In the genomic region with DNA sequence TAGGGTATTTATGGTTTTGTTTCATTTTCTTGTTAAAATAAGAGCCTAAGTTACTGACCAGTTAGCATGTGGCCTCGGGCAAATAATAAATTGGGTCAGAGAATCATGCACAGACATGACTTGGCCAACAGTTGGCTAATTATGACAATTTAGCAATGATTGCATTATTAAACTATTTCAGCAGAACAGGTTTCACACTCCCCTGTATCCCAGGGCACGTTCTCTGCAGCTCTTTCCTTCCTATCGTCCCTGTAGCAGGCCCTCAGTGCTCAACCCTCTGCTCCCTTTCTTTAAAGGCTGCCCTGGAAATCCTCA, we compare ENCODE assay signal across 23 cellular contexts.
DNase-seq lines count a peak whose midpoint lies in the region; ATAC-seq, FAIRE-seq and TF ChIP-seq lines count a peak whose summit lies in the region.
"Had no signal": no experiment of that assay in that cellular context is flagged by ENCODE, and none has a peak within 500 bp of the region (broad histone marks: within the 10 kb centered on the region; RNA-seq: fewer than 3 reads in every experiment).

No MANE protein-coding gene starts in this region.

- H3K79me2 ChIP-seq in keratinocyte (ENCODE audit: control insufficient read depth, insufficient read depth, low read length) = peaks cover 62% of the 10 kb centered on the region

- H3K4me1 ChIP-seq in left ventricle myocardium inferior (peaks cover 78% of the 10 kb centered on the region), keratinocyte (ENCODE audit: control insufficient read depth, extremely low read depth, insufficient read depth, low read length) (peaks cover 73% of the 10 kb centered on the region), subcutaneous abdominal adipose tissue (ENCODE audit: control insufficient read depth in 5 of 5, insufficient read depth in 5 of 5, low read length in 5 of 5) (peaks cover 0 to 23% (median 13%) of the 10 kb centered on the region in 5 donors)

- peak overlapping the region; percentile 93 for H3K4me2 ChIP-seq in keratinocyte (ENCODE audit: control insufficient read depth, extremely low read depth, insufficient read depth, low read depth, low read length)

- H3K36me3 ChIP-seq in left ventricle myocardium inferior (no peaks in the 10 kb centered on the region), keratinocyte (ENCODE audit: control insufficient read depth in 2 of 2, extremely low read depth in 1 of 2, insufficient read depth in 2 of 2, low read length in 2 of 2) (no peaks in the 10 kb centered on the region), subcutaneous abdominal adipose tissue (ENCODE audit: control insufficient read depth in 5 of 5, insufficient read depth in 5 of 5, low read length in 5 of 5) (no peaks in the 10 kb centered on the region)
- H3K36me3 ChIP-seq: upper lobe of left lung had no signal

- H3K36me3 Mint-ChIP-seq in MCF 10A (ENCODE audit: insufficient read depth, unreplicated experiment) = no peaks in the 10 kb centered on the region
- H3K36me3 Mint-ChIP-seq: activated CD8-positive, alpha-beta memory T cell treated with anti-CD3 and anti-CD28 coated beads, Interleukin-2, amount 10 ng/mL, durations not matched to agents 7 days and 5 days had no signal

- H3K4me3 ChIP-seq in left ventricle myocardium inferior (no peak overlapping the region), keratinocyte (ENCODE audit: control insufficient read depth in 2 of 3, extremely low read depth in 1 of 3, insufficient read depth in 2 of 3, low read depth in 1 of 3, low read length in 3 of 3) (peak overlapping the region in 2 of 3 experiments; percentile 47 to 60), subcutaneous abdominal adipose tissue (ENCODE audit: low read depth in 1 of 5, low read length in 5 of 5) (no peak overlapping the region)
- H3K4me3 ChIP-seq: mucosa of descending colon, upper lobe of left lung had no signal

- CTCF ChIA-PET in MCF 10A (lab: Yijun Ruan, JAX) = interaction anchor here (0.6 to 1.7 kb wide), 6 partner anchors 14 to 129 kb away, joined by 3 to 7 read pairs (median 4); no protein-coding TSS in a partner anchor

- intact Hi-C loops in Right ventricle myocardium superior (cut with DNase I) (no loop called here), left ventricle myocardium inferior (cut with micrococcal nuclease) (no loop called here), MCF 10A (cut with micrococcal nuclease) (no loop called here)

- ATAC-seq in Right ventricle myocardium superior (ENCODE audit: poor library complexity) (peak; percentile 39), HG03342 (IDR thresholded peaks at IDR 0.05; ENCODE audit: unreplicated experiment) (no peak)
- no peak for ATAC-seq in activated CD4-positive, CD25-positive, alpha-beta regulatory T cell treated with anti-CD3 and anti-CD28 coated beads, Interleukin-2, amount 50 U/mL, for 24 hours
- ATAC-seq: activated CD8-positive, alpha-beta memory T cell treated with anti-CD3 and anti-CD28 coated beads, Interleukin-2, amount 10 ng/mL, durations not matched to agents 7 days and 5 days; mucosa of descending colon; Panc1 had no signal

- POLR2A ChIA-PET in MCF 10A (lab: Yijun Ruan, JAX) = interaction anchor here (0.8 to 2.3 kb wide), 15 partner anchors 11 to 272 kb away, joined by 3 to 24 read pairs (median 5); no protein-coding TSS in a partner anchor

- FAIRE-seq in keratinocyte (lab: Jason Lieb, UNC) = peak; percentile 98

- H3K27me3 ChIP-seq in left ventricle myocardium inferior (ENCODE audit: low read depth) (no peaks in the 10 kb centered on the region), keratinocyte (ENCODE audit: control insufficient read depth, extremely low read depth, insufficient read depth, low read length) (no peaks in the 10 kb centered on the region), subcutaneous abdominal adipose tissue (ENCODE audit: control insufficient read depth in 5 of 5, insufficient read depth in 4 of 5, low read length in 5 of 5) (no peaks in the 10 kb centered on the region)
- H3K27me3 ChIP-seq: upper lobe of left lung had no signal

- H3K9me3 Mint-ChIP-seq in MCF 10A (ENCODE audit: unreplicated experiment) = no peaks in the 10 kb centered on the region
- H3K9me3 Mint-ChIP-seq: CD4-positive, alpha-beta T cell; stimulated activated naive CD8-positive, alpha-beta T cell treated with anti-CD3 and anti-CD28 coated beads, Interleukin-15, Interleukin-2, amounts not matched to agents 100 ng/mL and 50 ng/mL, for 24 hours had no signal

- H3K9me3 ChIP-seq in left ventricle myocardium inferior (replicated peaks) (no peaks in the 10 kb centered on the region), keratinocyte (ENCODE audit: control insufficient read depth, low read depth, low read length) (no peaks in the 10 kb centered on the region), subcutaneous abdominal adipose tissue (ENCODE audit: control insufficient read depth in 5 of 5, low read length in 5 of 5) (no peaks in the 10 kb centered on the region)
- H3K9me3 ChIP-seq: mucosa of descending colon, upper lobe of left lung had no signal

- no peak overlapping the region for H2AFZ ChIP-seq in keratinocyte (ENCODE audit: control insufficient read depth, low read length)

- H4K20me1 ChIP-seq in keratinocyte (ENCODE audit: control insufficient read depth, extremely low read depth, insufficient read depth, low read length) = no peaks in the 10 kb centered on the region

- H3K4me1 Mint-ChIP-seq in MCF 10A (ENCODE audit: insufficient read depth, unreplicated experiment) = peaks cover 58% of the 10 kb centered on the region

- peak overlapping the region; percentile 76 for H3K9ac ChIP-seq in keratinocyte (ENCODE audit: control insufficient read depth, extremely low read depth, insufficient read depth, low read length)
- H3K9ac ChIP-seq in subcutaneous abdominal adipose tissue (ENCODE audit: low read length in 5 of 5) = peak overlapping the region in 1 of 5 donors; percentile 1

- H3K27ac ChIP-seq in left ventricle myocardium inferior (replicated peaks) (no peak overlapping the region), keratinocyte (ENCODE audit: control insufficient read depth, insufficient read depth, low read length) (peak overlapping the region; percentile 96), subcutaneous abdominal adipose tissue (ENCODE audit: low read depth, low read length) (peak overlapping the region; percentile 69)
- H3K27ac ChIP-seq: upper lobe of left lung had no signal

- H3K4me3 Mint-ChIP-seq in MCF 10A (ENCODE audit: unreplicated experiment) = peak overlapping the region; percentile 2
- H3K4me3 Mint-ChIP-seq: activated CD8-positive, alpha-beta memory T cell treated with anti-CD3 and anti-CD28 coated beads, Interleukin-2, amount 10 ng/mL, durations not matched to agents 7 days and 5 days; CD4-positive, alpha-beta T cell; stimulated activated naive CD8-positive, alpha-beta T cell treated with anti-CD3 and anti-CD28 coated beads, Interleukin-15, Interleukin-2, amounts not matched to agents 100 ng/mL and 50 ng/mL, for 24 hours had no signal

- H3K27ac Mint-ChIP-seq in MCF 10A (ENCODE audit: low read depth, unreplicated experiment) = peak overlapping the region; percentile 40
- H3K27ac Mint-ChIP-seq: activated CD8-positive, alpha-beta memory T cell treated with anti-CD3 and anti-CD28 coated beads, Interleukin-2, amount 10 ng/mL, durations not matched to agents 7 days and 5 days; CD4-positive, alpha-beta T cell; stimulated activated naive CD8-positive, alpha-beta T cell treated with anti-CD3 and anti-CD28 coated beads, Interleukin-15, Interleukin-2, amounts not matched to agents 100 ng/mL and 50 ng/mL, for 24 hours had no signal

- TF ChIP-seq CTCF in left ventricle myocardium inferior (IDR thresholded peaks at IDR 0.05; ENCODE audit: borderline replicate concordance) = no peak
- TF ChIP-seq CTCF in MCF 10A (IDR thresholded peaks at IDR 0.05; ENCODE audit: unreplicated experiment) = no peak
- no peak for TF ChIP-seq CTCF in keratinocyte (optimal IDR thresholded peaks at IDR 0.05 in 1 of 3, IDR thresholded peaks at IDR 0.05 in 1 of 3, conservative IDR thresholded peaks at IDR 0.05 in 1 of 3; ENCODE audit: extremely low read depth in 1 of 3, insufficient read depth in 2 of 3, low read length in 3 of 3)

- H3K9me1 ChIP-seq in keratinocyte (ENCODE audit: control insufficient read depth, extremely low read depth, insufficient read depth, low read length) = no peaks in the 10 kb centered on the region

- no TSS peak for BruUV-seq in MCF 10A (replicated peaks; lab: Mats Ljungman, UMichigan)

- H3K27me3 Mint-ChIP-seq in MCF 10A (ENCODE audit: insufficient read depth, unreplicated experiment) = no peaks in the 10 kb centered on the region
- H3K27me3 Mint-ChIP-seq: stimulated activated naive CD8-positive, alpha-beta T cell treated with anti-CD3 and anti-CD28 coated beads, Interleukin-15, Interleukin-2, amounts not matched to agents 100 ng/mL and 50 ng/mL, for 24 hours had no signal

- dilution Hi-C loops in keratinocyte (cut with MboI; ENCODE audit: extremely low pct_ligation_motif_present, low sequenced_read_pairs) = no loop called here

- DNase-seq in Right ventricle myocardium superior = no peak
- no peak for DNase-seq in left ventricle myocardium inferior
- peak; percentile 86 for DNase-seq in MCF 10A (ENCODE audit: unreplicated experiment)
- DNase-seq in keratinocyte (ENCODE audit: low read depth, low spot score) = peak; percentile 67
- DNase-seq in NAMALWA (ENCODE audit: low spot score) = no peak
- DNase-seq: activated CD8-positive, alpha-beta memory T cell treated with anti-CD3 and anti-CD28 coated beads, Interleukin-2, amount 10 ng/mL, durations not matched to agents 7 days and 5 days; activated effector memory CD4-positive, alpha-beta T cell treated with Interleukin-2 at 50 U/mL for 16 hours; CD4-positive, alpha-beta T cell; central memory CD4-positive, alpha-beta T cell; DMS79; hippocampal formation; MM.1S; mucosa of descending colon; NCI-H2029 treated with DMSO at 0.1 percent for 48 hours; NCI-H524; right cardiac atrium; stimulated activated CD4-positive, alpha-beta T cell treated with anti-CD3 and anti-CD28 coated beads, Interleukin-2, amount 100 ng/mL, for 24 hours; upper lobe of left lung had no signal

Comparison
In these comparisons a context has a peak if more than half of its experiments do, and no peak if none do; other contexts are left out.
1. DNase-seq: peak in MCF 10A (single experiment) and keratinocyte (single experiment); none in Right ventricle myocardium superior (single experiment), left ventricle myocardium inferior (single experiment) and NAMALWA (single experiment).
2. H3K4me3 ChIP-seq: peak in keratinocyte (2 of 3); none in left ventricle myocardium inferior (single experiment) and subcutaneous abdominal adipose tissue (0 of 5).